18 cellular contexts compared by ENCODE assay signal in genomic region chr5:17603880-17604279, GRCh38. TPM values are rescaled to one million over a fixed set of nuclear protein-coding genes. Genes with fewer than 3 reads are reported as not detected.
"Had no signal": no experiment of that assay in that cellular context is flagged by ENCODE, and none has a peak within 500 bp of the region (broad histone marks: within the 10 kb centered on the region; RNA-seq: fewer than 3 reads in every experiment).

Gene TAF11L11, plus strand, starts transcription at chr5:17604183.

RNA-seq across cellular contexts. Expression of gene TAF11L11, which starts in this region (rescaled TPM):
- total RNA-seq: activated CD4-positive, alpha-beta memory T cell treated with anti-CD3 and anti-CD28 coated beads for 36 hours; activated CD4-positive, alpha-beta T cell treated with anti-CD3 and anti-CD28 coated beads for 36 hours; activated CD8-positive, alpha-beta memory T cell treated with anti-CD3 and anti-CD28 coated beads for 36 hours; activated CD8-positive, alpha-beta T cell treated with anti-CD3 and anti-CD28 coated beads for 36 hours; activated naive CD4-positive, alpha-beta T cell treated with anti-CD3 and anti-CD28 coated beads for 36 hours; activated naive CD4-positive, alpha-beta T cell treated with anti-CD3 and anti-CD28 coated beads, Interleukin-2, amount 50 U/mL, for 72 hours; activated naive CD8-positive, alpha-beta T cell treated with anti-CD3 and anti-CD28 coated beads for 36 hours; activated T-cell treated with anti-CD3 and anti-CD28 coated beads, Interleukin-2, amount 50 U/mL, for 4 hours; activated T-cell treated with anti-CD3 and anti-CD28 coated beads, Interleukin-2, amount 50 U/mL, for 72 hours; activated T-helper 1 cell treated with anti-CD3 and anti-CD28 coated beads, Interleukin-12 subunit alpha, Interleukin-12 subunit beta, Interleukin-2, Interleukin-4 antibody, amounts not matched to agents 30 ng/mL and 10 ng/mL and 1 ng/mL, durations not matched to agents 14 hours and 24 hours and 36 hours; activated T-helper 17 cell treated with anti-CD3 and anti-CD28 coated beads, Interleukin-2, amount 50 U/mL, for 72 hours; adrenal gland; aorta; body of pancreas; breast epithelium; cardiac septum; cerebellum; WTC11 had no signal
- polyA plus RNA-seq: adrenal gland, aorta had no signal
